In genomic region chr3:2772803-2773202, GRCh38 we compare ENCODE assay signal across 25 cellular contexts.
"Had no signal": no experiment of that assay in that cellular context is flagged by ENCODE, and none has a peak within 500 bp of the region (broad histone marks: within the 10 kb centered on the region; RNA-seq: fewer than 3 reads in every experiment).

No MANE protein-coding gene starts in this region.

- H3K27me3 ChIP-seq: hepatocyte, neutrophil, stomach, testis, thyroid gland, transverse colon, upper lobe of left lung, vagina had no signal

- H3K4me3 ChIP-seq: hepatocyte, left ventricle myocardium inferior, lung, mucosa of descending colon, neural progenitor cell, skin epidermis, stomach, testis, thyroid gland, transverse colon, upper lobe of left lung, vagina had no signal

- H3K27ac ChIP-seq: hepatocyte, left ventricle myocardium inferior, neural progenitor cell, neutrophil, skin epidermis, stomach, testis, thyroid gland, transverse colon, upper lobe of left lung, vagina had no signal

- H3K36me3 ChIP-seq: left ventricle myocardium inferior, neural progenitor cell, neutrophil, stomach, thyroid gland, transverse colon, upper lobe of left lung, vagina had no signal

- DNase-seq: islet precursor cell; left ventricle myocardium inferior; mesendoderm; midbrain; mucosa of descending colon; naive thymus-derived CD4-positive, alpha-beta T cell; occipital lobe; right cardiac atrium; stimulated activated CD4-positive, alpha-beta T cell treated with anti-CD3 and anti-CD28 coated beads, Interleukin-12 subunit alpha, Interleukin-12 subunit beta, amount 100 ng/mL, for 4 hours; stimulated activated CD4-positive, alpha-beta T cell treated with anti-CD3 and anti-CD28 coated beads, Interleukin-15, amount 100 ng/mL, for 24 hours; stimulated activated CD4-positive, alpha-beta T cell treated with anti-CD3 and anti-CD28 coated beads, Interleukin-2, amount 100 ng/mL, for 24 hours; stimulated activated CD4-positive, alpha-beta T cell treated with anti-CD3 and anti-CD28 coated beads, Interleukin-4, amount 100 ng/mL, for 1 hour; stimulated activated naive B cell treated with anti-CD40 and anti-IgM and Interleukin-4, amounts not matched to agents 10 μg/mL and 1 μg/mL and 100 μg/mL, for 72 hours; stimulated activated naive CD8-positive, alpha-beta T cell treated with anti-CD3 and anti-CD28 coated beads, Interleukin-15, Interleukin-2, amounts not matched to agents 100 U/mL and 50 U/mL, for 24 hours; stomach; testis; thyroid gland; transverse colon; upper lobe of left lung had no signal

- H3K9me3 ChIP-seq: left ventricle myocardium inferior, mucosa of descending colon, neutrophil, stomach, testis, thyroid gland, transverse colon, upper lobe of left lung, vagina had no signal

- H3K4me1 ChIP-seq: left ventricle myocardium inferior, testis, transverse colon, upper lobe of left lung, vagina had no signal
